8 cellular contexts compared by ENCODE assay signal in the genomic region with DNA sequence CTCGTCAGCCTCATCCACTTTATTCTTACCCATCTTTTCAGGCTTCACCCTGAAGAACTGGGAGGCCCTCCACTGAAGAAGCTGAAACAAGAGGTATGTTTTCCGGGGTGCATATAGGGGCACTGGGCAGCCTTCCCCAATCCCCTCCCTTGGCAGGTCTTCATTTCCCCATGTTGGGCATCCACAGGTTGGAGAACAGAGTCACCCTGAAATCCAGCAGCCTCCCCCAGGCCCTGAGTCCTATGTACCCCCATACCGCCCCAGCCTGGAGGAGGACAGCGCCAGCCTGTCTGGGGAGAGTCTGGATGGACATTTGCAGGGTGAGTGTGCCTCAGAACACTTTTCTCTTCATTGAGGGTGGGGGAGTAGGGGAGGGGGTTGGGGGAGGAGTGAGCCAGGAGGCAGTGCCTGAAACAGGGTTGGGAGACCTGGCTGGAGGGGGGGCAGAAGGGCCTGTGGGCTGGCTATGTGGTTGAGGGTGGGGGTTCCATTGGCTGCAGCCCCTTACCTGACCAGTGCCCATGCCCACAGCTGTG. TPM values are rescaled to one million over a fixed set of nuclear protein-coding genes. Genes with fewer than 3 reads are reported as not detected.
A peak's percentile ranks its signal among the peaks of the same experiment; 100 is the strongest.
DNase-seq lines count a peak whose midpoint lies in the region; ATAC-seq, FAIRE-seq and TF ChIP-seq lines count a peak whose summit lies in the region.
"Had no signal": no experiment of that assay in that cellular context is flagged by ENCODE, and none has a peak within 500 bp of the region (broad histone marks: within the 10 kb centered on the region; RNA-seq: fewer than 3 reads in every experiment).

No MANE protein-coding gene starts in this region.

- 98% methylated on average over 3 of the region's 4 CpGs for WGBS in HepG2 (ENCODE audit: low lambda C conversion rate)
- WGBS in right lobe of liver (ENCODE audit: insufficient coverage, low coverage, low lambda C conversion rate, missing lambda C conversion rate) = 42% methylated on average over 2 of the region's 4 CpGs

- BruUV-seq in HepG2 (replicated peaks; lab: Mats Ljungman, UMichigan) = no TSS peak

- no peak overlapping the region for H2AFZ ChIP-seq in HepG2 (ENCODE audit: low read length)

- CTCF ChIA-PET in HepG2 (lab: Yijun Ruan, JAX; ENCODE audit: low intra/inter-chr PET ratio, low total read pairs) = interaction anchor here (1.2 to 1.4 kb wide), 2 partner anchors 20 to 23 kb away, joined by 5 to 11 read pairs; no protein-coding TSS in a partner anchor

- no peak overlapping the region for H3K4me2 ChIP-seq in HepG2 (ENCODE audit: low read depth, low read length)

- ATAC-seq in HepG2 (no peak), right lobe of liver (no peak)

- H3K27ac ChIP-seq in HepG2 (ENCODE audit: extremely low read length, insufficient read depth, low read length) = no peak overlapping the region
- no peak overlapping the region for H3K27ac ChIP-seq in right lobe of liver
- peak overlapping the region; percentile 100 for H3K27ac ChIP-seq in vagina

- no peak overlapping the region for H3K9ac ChIP-seq in HepG2 (ENCODE audit: insufficient read depth, low read depth, low read length)

- H3K79me2 ChIP-seq in HepG2 (ENCODE audit: insufficient read depth, low read length) = peaks cover 15% of the 10 kb centered on the region

- H3K4me1 ChIP-seq in HepG2 (ENCODE audit: insufficient read depth, low read length) (peaks cover 37% of the 10 kb centered on the region), right lobe of liver (peaks cover 0 to 18% (median 7%) of the 10 kb centered on the region in 4 donors), vagina (peaks cover 74% of the 10 kb centered on the region)

- TF ChIP-seq EP300 in HepG2 (IDR thresholded peaks at IDR 0.05; ENCODE audit: low read depth in 2 of 2, low read length in 2 of 2) = no peak
- TF ChIP-seq EP300 in HepG2 (CRISPR knock-in tag; IDR thresholded peaks at IDR 0.05; ENCODE audit: borderline replicate concordance) = no peak

- H3K36me3 ChIP-seq in HepG2 (replicated peaks in 1 of 2; ENCODE audit: control insufficient read depth in 1 of 2, insufficient read depth in 2 of 2, low read length in 2 of 2) (peaks cover 11 to 37% of the 10 kb centered on the region in 2 experiments; a peak in 4 of 5 replicates), right lobe of liver (peaks cover 0 to 58% (median 19%) of the 10 kb centered on the region in 4 donors), vagina (peaks cover 0 to 53% of the 10 kb centered on the region in 2 donors)

- intact Hi-C loops in HepG2 (cut with micrococcal nuclease; ENCODE audit: unreplicated experiment) = loop anchor here (1.0 to 2.0 kb wide), 2 partner anchors 14 to 24 kb away; partner anchors contain the start of gene NEMP1
- intact Hi-C loops in right lobe of liver (cut with DNase I) = no loop called here
- intact Hi-C loops in vagina (cut with DNase I) = no loop called here

- no peak for TF ChIP-seq POLR2A in HepG2 (IDR thresholded peaks at IDR 0.05; ENCODE audit: insufficient read depth in 1 of 2, low read depth in 2 of 2, low read length in 2 of 2)
- TF ChIP-seq POLR2A in right lobe of liver (IDR thresholded peaks at IDR 0.05) = no peak
- no peak for TF ChIP-seq POLR2A in vagina (IDR thresholded peaks at IDR 0.05)

- POLR2A ChIA-PET in HepG2 (lab: Yijun Ruan, JAX) = interaction anchor here (1.2 to 13.5 kb wide), 5 partner anchors 9 to 137 kb away, joined by 4 to 309 read pairs (median 10); partner anchors contain the start of genes NEMP1, SHMT2 and STAT6

- no peak for FAIRE-seq in HepG2 (lab: Jason Lieb, UNC)

- DNase-seq in HepG2 (ENCODE audit: low spot score) (no peak), right lobe of liver (no peak), vagina (ENCODE audit: extremely low spot score in 2 of 2) (no peak), SK-N-DZ (ENCODE audit: low spot score) (no peak), CD1c-positive myeloid dendritic cell (ENCODE audit: extremely low spot score) (no peak)
- DNase-seq: SIG-M5 had no signal

- H3K27me3 ChIP-seq in HepG2 (ENCODE audit: control insufficient read depth in 1 of 2, insufficient read depth in 2 of 2, low read length in 2 of 2) (no peaks in the 10 kb centered on the region; a peak in 1 of 5 replicates), right lobe of liver (no peaks in the 10 kb centered on the region), vagina (no peaks in the 10 kb centered on the region)
- H3K27me3 ChIP-seq: cardiac muscle cell had no signal

- H4K20me1 ChIP-seq in HepG2 (ENCODE audit: insufficient read depth, low read length) = 0 out of 2 replicates have a peak, but pooled peaks cover 6% of the 10 kb centered on the region

- H3K9me3 ChIP-seq in HepG2 (ENCODE audit: low read length) (no peaks in the 10 kb centered on the region), right lobe of liver (no peaks in the 10 kb centered on the region), iPS-18c (ENCODE audit: control insufficient read depth, insufficient read depth, low read length) (no peaks in the 10 kb centered on the region), vagina (no peaks in the 10 kb centered on the region)

- no peak for TF ChIP-seq RAD21 in HepG2 (CRISPR knock-in tag; IDR thresholded peaks at IDR 0.05)

- in situ Hi-C loops in HepG2 (cut with HindIII; ENCODE audit: extremely low pct_ligation_motif_present, low pct_unique_long_range_greater_than_20kb) = no loop called here

- H3K4me3 ChIP-seq in HepG2 (replicated peaks in 1 of 3; ENCODE audit: insufficient read depth in 1 of 3, low read depth in 2 of 3, low read length in 3 of 3) = no peak overlapping the region
- H3K4me3 ChIP-seq in right lobe of liver = no peak overlapping the region
- peak overlapping the region; percentile 12; the same call in 1 of the 2 replicates for H3K4me3 ChIP-seq in iPS-18c (ENCODE audit: insufficient read depth, low read depth, low read length)
- H3K4me3 ChIP-seq in vagina = peak overlapping the region in 1 of 2 donors; percentile 25
- H3K4me3 ChIP-seq: cardiac muscle cell had no signal

- TF ChIP-seq CTCF in HepG2 (CRISPR knock-in tag; IDR thresholded peaks at IDR 0.05) (no peak), right lobe of liver (IDR thresholded peaks at IDR 0.05) (no peak), vagina (IDR thresholded peaks at IDR 0.05) (no peak)

RNA-seq across cellular contexts. Expression of gene NAB2, which starts 4.0 kb away (rescaled TPM):
- total RNA-seq in HepG2 (2016; rRNA removed; fragmentation: Illumina TruSeq; extraction: Trizol) = 11.0 and 11.7 TPM in 2 replicates
- 3.0 and 3.6 TPM in 2 replicates for total RNA-seq in HepG2 (2016; cell fraction: cytosol; rRNA removed; fragmentation: Illumina TruSeq; extraction: Trizol; ENCODE audit: low read depth)
- 11.0 and 11.7 TPM in 2 replicates for total RNA-seq in HepG2 (2016; cell fraction: insoluble cytoplasmic fraction; rRNA removed; fragmentation: Illumina TruSeq; extraction: Trizol)
- 6.6 and 6.9 TPM in 2 replicates for total RNA-seq in HepG2 (2016; cell fraction: membrane; rRNA removed; fragmentation: Illumina TruSeq; extraction: Trizol)
- total RNA-seq in HepG2 (2016; cell fraction: nucleus; rRNA removed; fragmentation: Illumina TruSeq; extraction: Trizol) = 5.9 and 6.3 TPM in 2 replicates
- polyA plus RNA-seq in HepG2 (2011; rRNA removed) = 12.9 and 17.5 TPM in 2 replicates
- 11.8 and 13.8 TPM in 2 replicates for polyA plus RNA-seq in HepG2 (2011; cell fraction: cytosol; rRNA removed)
- polyA plus RNA-seq in HepG2 (2011; cell fraction: nucleus; rRNA removed) = 15.3 and 15.9 TPM in 2 replicates
- 8.1 and 11.0 TPM in 2 replicates for polyA plus RNA-seq in HepG2 (2012)
- 1.9 and 2.1 TPM in 2 replicates for polyA plus RNA-seq in HepG2 (2016; cell fraction: cytosol; fragmentation: Illumina TruSeq; extraction: Trizol; ENCODE audit: low read depth)
- 11.1 and 11.2 TPM in 2 replicates for polyA plus RNA-seq in HepG2 (2016; cell fraction: insoluble cytoplasmic fraction; fragmentation: Illumina TruSeq; extraction: Trizol; ENCODE audit: low read depth)
- polyA plus RNA-seq in HepG2 (2016; cell fraction: membrane; fragmentation: Illumina TruSeq; extraction: Trizol; ENCODE audit: low read depth) = 4.3 and 4.7 TPM in 2 replicates
- 14.2 and 14.8 TPM in 2 replicates for polyA plus RNA-seq in HepG2 (2016; cell fraction: nucleus; fragmentation: Illumina TruSeq; extraction: Trizol; ENCODE audit: insufficient read depth, low read depth)
- 19.1 and 23.7 TPM in 2 replicates for polyA minus RNA-seq in HepG2 (2011; rRNA and poly(A)+ RNA removed; ENCODE audit: low replicate concordance)
- 9.8 and 9.9 TPM in 2 replicates for polyA minus RNA-seq in HepG2 (2011; cell fraction: cytosol; rRNA and poly(A)+ RNA removed)
- polyA minus RNA-seq in HepG2 (2011; cell fraction: nucleus; rRNA and poly(A)+ RNA removed) = 5.2 and 7.7 TPM in 2 replicates
- 10 to 100 TPM in 2 of 6 experiments, 1 to 10 TPM in 4; 6.1 to 13.1 (median 8.9) TPM for total RNA-seq in right lobe of liver
- total RNA-seq in vagina = 34.4 TPM
- polyA plus RNA-seq in SK-N-DZ (2014; cell fraction: cytosol; rRNA removed) = 24.6 and 39.9 TPM in 2 replicates
- polyA plus RNA-seq in SK-N-DZ (2014; cell fraction: nucleus; rRNA removed) = 33.8 and 35.6 TPM in 2 replicates

RNA-seq across cellular contexts. Expression of gene NEMP1, which starts 14.4 kb away (rescaled TPM):
- total RNA-seq in HepG2 (2016; rRNA removed; fragmentation: Illumina TruSeq; extraction: Trizol) (8.3 and 12.9 TPM in 2 replicates), right lobe of liver (1 to 10 TPM; 3.8 to 6.2 (median 4.8) TPM), vagina (7.1 TPM)
- 1.1 and 1.5 TPM in 2 replicates for total RNA-seq in HepG2 (2016; cell fraction: cytosol; rRNA removed; fragmentation: Illumina TruSeq; extraction: Trizol; ENCODE audit: low read depth)
- 8.4 and 12.6 TPM in 2 replicates for total RNA-seq in HepG2 (2016; cell fraction: insoluble cytoplasmic fraction; rRNA removed; fragmentation: Illumina TruSeq; extraction: Trizol)
- total RNA-seq in HepG2 (2016; cell fraction: membrane; rRNA removed; fragmentation: Illumina TruSeq; extraction: Trizol) = 3.9 and 4.4 TPM in 2 replicates
- total RNA-seq in HepG2 (2016; cell fraction: nucleus; rRNA removed; fragmentation: Illumina TruSeq; extraction: Trizol) = 18.4 and 20.1 TPM in 2 replicates
- polyA plus RNA-seq in HepG2 (2011; rRNA removed) = 7.4 and 11.4 TPM in 2 replicates
- 4.1 and 4.8 TPM in 2 replicates for polyA plus RNA-seq in HepG2 (2011; cell fraction: cytosol; rRNA removed)
- polyA plus RNA-seq in HepG2 (2011; cell fraction: nucleus; rRNA removed) = 14.3 and 15.1 TPM in 2 replicates
- 4.5 and 6.4 TPM in 2 replicates for polyA plus RNA-seq in HepG2 (2012)
- polyA plus RNA-seq in HepG2 (2016; cell fraction: cytosol; fragmentation: Illumina TruSeq; extraction: Trizol; ENCODE audit: low read depth) = 0.51 and 0.62 TPM in 2 replicates
- 5.7 and 6.0 TPM in 2 replicates for polyA plus RNA-seq in HepG2 (2016; cell fraction: insoluble cytoplasmic fraction; fragmentation: Illumina TruSeq; extraction: Trizol; ENCODE audit: low read depth)
- 1.6 and 1.9 TPM in 2 replicates for polyA plus RNA-seq in HepG2 (2016; cell fraction: membrane; fragmentation: Illumina TruSeq; extraction: Trizol; ENCODE audit: low read depth)
- polyA plus RNA-seq in HepG2 (2016; cell fraction: nucleus; fragmentation: Illumina TruSeq; extraction: Trizol; ENCODE audit: insufficient read depth, low read depth) = 24.7 and 25.8 TPM in 2 replicates
- 11.6 and 44.1 TPM in 2 replicates for polyA minus RNA-seq in HepG2 (2011; rRNA and poly(A)+ RNA removed; ENCODE audit: low replicate concordance)
- 3.4 and 5.6 TPM in 2 replicates for polyA minus RNA-seq in HepG2 (2011; cell fraction: cytosol; rRNA and poly(A)+ RNA removed)
- 11.1 and 11.2 TPM in 2 replicates for polyA minus RNA-seq in HepG2 (2011; cell fraction: nucleus; rRNA and poly(A)+ RNA removed)
- 48.5 and 61.1 TPM in 2 replicates for polyA plus RNA-seq in SK-N-DZ (2014; cell fraction: cytosol; rRNA removed)
- 58.2 and 72.1 TPM in 2 replicates for polyA plus RNA-seq in SK-N-DZ (2014; cell fraction: nucleus; rRNA removed)

RNA-seq across cellular contexts. Expression of gene STAT6, which starts 18.2 kb away (rescaled TPM):
- total RNA-seq in HepG2 (2016; rRNA removed; fragmentation: Illumina TruSeq; extraction: Trizol) (19.4 and 28.0 TPM in 2 replicates), right lobe of liver (100 to 1,000 TPM in 3 of 6 experiments, 10 to 100 TPM in 3; 61.8 to 108 (median 94.7) TPM), vagina (146 TPM)
- 6.8 and 8.2 TPM in 2 replicates for total RNA-seq in HepG2 (2016; cell fraction: cytosol; rRNA removed; fragmentation: Illumina TruSeq; extraction: Trizol; ENCODE audit: low read depth)
- total RNA-seq in HepG2 (2016; cell fraction: insoluble cytoplasmic fraction; rRNA removed; fragmentation: Illumina TruSeq; extraction: Trizol) = 16.5 and 28.8 TPM in 2 replicates
- 12.1 and 12.8 TPM in 2 replicates for total RNA-seq in HepG2 (2016; cell fraction: membrane; rRNA removed; fragmentation: Illumina TruSeq; extraction: Trizol)
- 25.5 and 33.3 TPM in 2 replicates for total RNA-seq in HepG2 (2016; cell fraction: nucleus; rRNA removed; fragmentation: Illumina TruSeq; extraction: Trizol)
- polyA plus RNA-seq in HepG2 (2011; rRNA removed) = 62.2 and 68.7 TPM in 2 replicates
- polyA plus RNA-seq in HepG2 (2011; cell fraction: cytosol; rRNA removed) = 28.2 and 38.4 TPM in 2 replicates
- polyA plus RNA-seq in HepG2 (2011; cell fraction: nucleus; rRNA removed) = 203 and 258 TPM in 2 replicates
- 33.9 and 37.3 TPM in 2 replicates for polyA plus RNA-seq in HepG2 (2012)
- 3.4 and 3.9 TPM in 2 replicates for polyA plus RNA-seq in HepG2 (2016; cell fraction: cytosol; fragmentation: Illumina TruSeq; extraction: Trizol; ENCODE audit: low read depth)
- polyA plus RNA-seq in HepG2 (2016; cell fraction: insoluble cytoplasmic fraction; fragmentation: Illumina TruSeq; extraction: Trizol; ENCODE audit: low read depth) = 16.5 and 19.0 TPM in 2 replicates
- 8.0 and 8.1 TPM in 2 replicates for polyA plus RNA-seq in HepG2 (2016; cell fraction: membrane; fragmentation: Illumina TruSeq; extraction: Trizol; ENCODE audit: low read depth)
- 87.2 and 88.4 TPM in 2 replicates for polyA plus RNA-seq in HepG2 (2016; cell fraction: nucleus; fragmentation: Illumina TruSeq; extraction: Trizol; ENCODE audit: insufficient read depth, low read depth)
- polyA minus RNA-seq in HepG2 (2011; rRNA and poly(A)+ RNA removed; ENCODE audit: low replicate concordance) = 65.8 and 169 TPM in 2 replicates
- polyA minus RNA-seq in HepG2 (2011; cell fraction: cytosol; rRNA and poly(A)+ RNA removed) = 16.4 and 22.5 TPM in 2 replicates
- 34.6 and 43.3 TPM in 2 replicates for polyA minus RNA-seq in HepG2 (2011; cell fraction: nucleus; rRNA and poly(A)+ RNA removed)
- polyA plus RNA-seq in SK-N-DZ (2014; cell fraction: cytosol; rRNA removed) = 37.1 and 42.2 TPM in 2 replicates
- 129 TPM in 2 replicates for polyA plus RNA-seq in SK-N-DZ (2014; cell fraction: nucleus; rRNA removed)

RNA-seq across cellular contexts. Expression of gene LRP1, which starts 35.3 kb away (rescaled TPM):
- total RNA-seq in HepG2 (2016; rRNA removed; fragmentation: Illumina TruSeq; extraction: Trizol) (14.7 and 16.5 TPM in 2 replicates), right lobe of liver (100 to 1,000 TPM; 268 to 387 (median 301) TPM), vagina (477 TPM)
- 7.0 and 7.1 TPM in 2 replicates for total RNA-seq in HepG2 (2016; cell fraction: cytosol; rRNA removed; fragmentation: Illumina TruSeq; extraction: Trizol; ENCODE audit: low read depth)
- 12.6 and 13.0 TPM in 2 replicates for total RNA-seq in HepG2 (2016; cell fraction: insoluble cytoplasmic fraction; rRNA removed; fragmentation: Illumina TruSeq; extraction: Trizol)
- 9.7 and 10.2 TPM in 2 replicates for total RNA-seq in HepG2 (2016; cell fraction: membrane; rRNA removed; fragmentation: Illumina TruSeq; extraction: Trizol)
- 47.7 and 58.7 TPM in 2 replicates for total RNA-seq in HepG2 (2016; cell fraction: nucleus; rRNA removed; fragmentation: Illumina TruSeq; extraction: Trizol)
- 30.8 and 33.6 TPM in 2 replicates for polyA plus RNA-seq in HepG2 (2011; rRNA removed)
- polyA plus RNA-seq in HepG2 (2011; cell fraction: cytosol; rRNA removed) = 30.4 and 39.0 TPM in 2 replicates
- 188 and 243 TPM in 2 replicates for polyA plus RNA-seq in HepG2 (2011; cell fraction: nucleus; rRNA removed)
- polyA plus RNA-seq in HepG2 (2012) = 92.4 and 98.3 TPM in 2 replicates
- polyA plus RNA-seq in HepG2 (2016; cell fraction: cytosol; fragmentation: Illumina TruSeq; extraction: Trizol; ENCODE audit: low read depth) = 2.5 TPM in 2 replicates
- polyA plus RNA-seq in HepG2 (2016; cell fraction: insoluble cytoplasmic fraction; fragmentation: Illumina TruSeq; extraction: Trizol; ENCODE audit: low read depth) = 11.6 and 18.1 TPM in 2 replicates
- 4.9 TPM in 2 replicates for polyA plus RNA-seq in HepG2 (2016; cell fraction: membrane; fragmentation: Illumina TruSeq; extraction: Trizol; ENCODE audit: low read depth)
- polyA plus RNA-seq in HepG2 (2016; cell fraction: nucleus; fragmentation: Illumina TruSeq; extraction: Trizol; ENCODE audit: insufficient read depth, low read depth) = 95.2 and 99.3 TPM in 2 replicates
- polyA minus RNA-seq in HepG2 (2011; rRNA and poly(A)+ RNA removed; ENCODE audit: low replicate concordance) = 6.6 and 218 TPM in 2 replicates
- polyA minus RNA-seq in HepG2 (2011; cell fraction: cytosol; rRNA and poly(A)+ RNA removed) = 92.2 and 104 TPM in 2 replicates
- 85.0 and 102 TPM in 2 replicates for polyA minus RNA-seq in HepG2 (2011; cell fraction: nucleus; rRNA and poly(A)+ RNA removed)
- 6.4 and 7.8 TPM in 2 replicates for polyA plus RNA-seq in SK-N-DZ (2014; cell fraction: cytosol; rRNA removed)
- polyA plus RNA-seq in SK-N-DZ (2014; cell fraction: nucleus; rRNA removed) = 16.5 and 44.9 TPM in 2 replicates

RNA-seq across cellular contexts. Expression of gene MYO1A, which starts 43.0 kb away (rescaled TPM):
- total RNA-seq in HepG2 (2016; rRNA removed; fragmentation: Illumina TruSeq; extraction: Trizol) = 5.3 TPM in 2 replicates
- total RNA-seq in HepG2 (2016; cell fraction: cytosol; rRNA removed; fragmentation: Illumina TruSeq; extraction: Trizol; ENCODE audit: low read depth) = 0.61 and 0.62 TPM in 2 replicates
- 2.6 and 4.1 TPM in 2 replicates for total RNA-seq in HepG2 (2016; cell fraction: insoluble cytoplasmic fraction; rRNA removed; fragmentation: Illumina TruSeq; extraction: Trizol)
- total RNA-seq in HepG2 (2016; cell fraction: membrane; rRNA removed; fragmentation: Illumina TruSeq; extraction: Trizol) = 0.69 and 0.71 TPM in 2 replicates
- total RNA-seq in HepG2 (2016; cell fraction: nucleus; rRNA removed; fragmentation: Illumina TruSeq; extraction: Trizol) = 2.9 and 4.9 TPM in 2 replicates
- 6.0 and 10.6 TPM in 2 replicates for polyA plus RNA-seq in HepG2 (2011; rRNA removed)
- polyA plus RNA-seq in HepG2 (2011; cell fraction: cytosol; rRNA removed) = 2.8 and 3.1 TPM in 2 replicates
- polyA plus RNA-seq in HepG2 (2011; cell fraction: nucleus; rRNA removed) = 26.7 and 34.0 TPM in 2 replicates
- 6.9 and 13.6 TPM in 2 replicates for polyA plus RNA-seq in HepG2 (2012)
- 0.20 and 0.40 TPM in 2 replicates for polyA plus RNA-seq in HepG2 (2016; cell fraction: cytosol; fragmentation: Illumina TruSeq; extraction: Trizol; ENCODE audit: low read depth)
- 2.6 TPM in 2 replicates for polyA plus RNA-seq in HepG2 (2016; cell fraction: insoluble cytoplasmic fraction; fragmentation: Illumina TruSeq; extraction: Trizol; ENCODE audit: low read depth)
- 0.34 and 1.5 TPM in 2 replicates for polyA plus RNA-seq in HepG2 (2016; cell fraction: membrane; fragmentation: Illumina TruSeq; extraction: Trizol; ENCODE audit: low read depth)
- 7.9 and 10.3 TPM in 2 replicates for polyA plus RNA-seq in HepG2 (2016; cell fraction: nucleus; fragmentation: Illumina TruSeq; extraction: Trizol; ENCODE audit: insufficient read depth, low read depth)
- polyA minus RNA-seq in HepG2 (2011; rRNA and poly(A)+ RNA removed; ENCODE audit: low replicate concordance) = 0.28 and 14.9 TPM in 2 replicates
- 2.3 and 3.9 TPM in 2 replicates for polyA minus RNA-seq in HepG2 (2011; cell fraction: cytosol; rRNA and poly(A)+ RNA removed)
- 11.2 and 13.8 TPM in 2 replicates for polyA minus RNA-seq in HepG2 (2011; cell fraction: nucleus; rRNA and poly(A)+ RNA removed)
- 1 to 10 TPM in 1 of 6 experiments, under 1 TPM in 4, not detected in 1; 0.27 to 1.9 (median 0.68) TPM for total RNA-seq in right lobe of liver
- 1.2 TPM for total RNA-seq in vagina
- polyA plus RNA-seq in SK-N-DZ (2014; cell fraction: cytosol; rRNA removed) = not detected in 2 replicates
- polyA plus RNA-seq in SK-N-DZ (2014; cell fraction: nucleus; rRNA removed) = 0.22 TPM in 1 of 2 replicates, not detected in the other
- total RNA-seq: cardiac muscle cell had no signal
